1 cellular context compared by ENCODE assay signal in genomic region chr4:13627606-13628301, GRCh38.
TF ChIP-seq lines count a peak whose summit lies in the region.

BOD1L1 (minus strand) TSS chr4:13627725; CDS start chr4:13627587, 138 bp downstream.

TF ChIP-seq in HepG2, 621 proteins besides CTCF, POLR2A, EP300 and RAD21 (continues in another document):
- TF ChIP-seq, protein P1, sequence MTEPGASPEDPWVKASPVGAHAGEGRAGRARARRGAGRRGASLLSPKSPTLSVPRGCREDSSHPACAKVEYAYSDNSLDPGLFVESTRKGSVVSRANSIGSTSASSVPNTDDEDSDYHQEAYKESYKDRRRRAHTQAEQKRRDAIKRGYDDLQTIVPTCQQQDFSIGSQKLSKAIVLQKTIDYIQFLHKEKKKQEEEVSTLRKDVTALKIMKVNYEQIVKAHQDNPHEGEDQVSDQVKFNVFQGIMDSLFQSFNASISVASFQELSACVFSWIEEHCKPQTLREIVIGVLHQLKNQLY (CRISPR knock-in tag; IDR thresholded peaks at IDR 0.05): no peak
- peak; percentile 83 for TF ChIP-seq FOXO1 (CRISPR knock-in tag; IDR thresholded peaks at IDR 0.05)
- peak; percentile 61 for TF ChIP-seq ATF3 (CRISPR knock-in tag; IDR thresholded peaks at IDR 0.05)
- no peak for TF ChIP-seq ZNF644 (CRISPR knock-in tag; IDR thresholded peaks at IDR 0.05; ENCODE audit: low read depth)
- no peak for TF ChIP-seq TEF (CRISPR knock-in tag; IDR thresholded peaks at IDR 0.05)
- TF ChIP-seq, protein P2, sequence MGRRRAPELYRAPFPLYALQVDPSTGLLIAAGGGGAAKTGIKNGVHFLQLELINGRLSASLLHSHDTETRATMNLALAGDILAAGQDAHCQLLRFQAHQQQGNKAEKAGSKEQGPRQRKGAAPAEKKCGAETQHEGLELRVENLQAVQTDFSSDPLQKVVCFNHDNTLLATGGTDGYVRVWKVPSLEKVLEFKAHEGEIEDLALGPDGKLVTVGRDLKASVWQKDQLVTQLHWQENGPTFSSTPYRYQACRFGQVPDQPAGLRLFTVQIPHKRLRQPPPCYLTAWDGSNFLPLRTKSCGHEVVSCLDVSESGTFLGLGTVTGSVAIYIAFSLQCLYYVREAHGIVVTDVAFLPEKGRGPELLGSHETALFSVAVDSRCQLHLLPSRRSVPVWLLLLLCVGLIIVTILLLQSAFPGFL (CRISPR knock-in tag; IDR thresholded peaks at IDR 0.05): no peak
- TF ChIP-seq E2F2 (CRISPR knock-in tag; IDR thresholded peaks at IDR 0.05; ENCODE audit: borderline replicate concordance): no peak
- no peak for TF ChIP-seq ATRX (CRISPR knock-in tag; IDR thresholded peaks at IDR 0.05; ENCODE audit: borderline replicate concordance)
- TF ChIP-seq MBNL3 (CRISPR knock-in tag; conservative IDR thresholded peaks at IDR 0.05): no peak
- no peak; the same call in 1 of the 2 replicates for TF ChIP-seq ZNF782 (CRISPR knock-in tag; IDR thresholded peaks at IDR 0.05; ENCODE audit: borderline replicate concordance)
- TF ChIP-seq RARA (CRISPR knock-in tag; IDR thresholded peaks at IDR 0.05): peak; percentile 52; the same call in 1 of the 2 replicates
- peak; percentile 70; the same call in 1 of the 2 replicates for TF ChIP-seq ZNF33B (CRISPR knock-in tag; IDR thresholded peaks at IDR 0.05)
- peak; percentile 39; the same call in 1 of the 2 replicates for TF ChIP-seq PAXIP1 (CRISPR knock-in tag; conservative IDR thresholded peaks at IDR 0.05)
- TF ChIP-seq ZNF136 (CRISPR knock-in tag; IDR thresholded peaks at IDR 0.05; ENCODE audit: low read depth): peak; percentile 80; the same call in 1 of the 2 replicates
- TF ChIP-seq ZFYVE20 (CRISPR knock-in tag; IDR thresholded peaks at IDR 0.05; ENCODE audit: borderline replicate concordance, low read depth): no peak
- no peak for TF ChIP-seq DZIP1 (CRISPR knock-in tag; IDR thresholded peaks at IDR 0.05)
- TF ChIP-seq EHMT2 (IDR thresholded peaks at IDR 0.05; ENCODE audit: borderline replicate concordance, low read depth, low read length): peak; percentile 74; the same call in 1 of the 2 replicates
- no peak for TF ChIP-seq ZNF260 (CRISPR knock-in tag; IDR thresholded peaks at IDR 0.05; ENCODE audit: borderline replicate concordance, low read depth)
- TF ChIP-seq SMAD3 (CRISPR knock-in tag; IDR thresholded peaks at IDR 0.05): peak; percentile 59; the same call in 1 of the 2 replicates
- TF ChIP-seq E2F1 (CRISPR knock-in tag; IDR thresholded peaks at IDR 0.05): peak; percentile 48; the same call in 1 of the 2 replicates
- TF ChIP-seq ZNF773 (CRISPR knock-in tag; IDR thresholded peaks at IDR 0.05; ENCODE audit: borderline replicate concordance): peak; percentile 56; the same call in 1 of the 2 replicates
- no peak for TF ChIP-seq ZNF263 (CRISPR knock-in tag; IDR thresholded peaks at IDR 0.05)
- peak; percentile 95 for TF ChIP-seq SPEN (CRISPR knock-in tag; IDR thresholded peaks at IDR 0.05; ENCODE audit: low read depth)
- no peak for TF ChIP-seq ZNF207 (IDR thresholded peaks at IDR 0.05; ENCODE audit: borderline replicate concordance)
- TF ChIP-seq ZKSCAN1 (IDR thresholded peaks at IDR 0.05; ENCODE audit: low read length): no peak
- no peak for TF ChIP-seq MTA3 (CRISPR knock-in tag; IDR thresholded peaks at IDR 0.05)
- TF ChIP-seq YEATS4 (CRISPR knock-in tag; IDR thresholded peaks at IDR 0.05; ENCODE audit: borderline replicate concordance): peak; percentile 91
- TF ChIP-seq SOX5 (CRISPR knock-in tag; IDR thresholded peaks at IDR 0.05; ENCODE audit: borderline replicate concordance): no peak
- TF ChIP-seq KDM2A (CRISPR knock-in tag; IDR thresholded peaks at IDR 0.05; ENCODE audit: borderline replicate concordance, low read depth): peak; percentile 98
- TF ChIP-seq, protein P3, sequence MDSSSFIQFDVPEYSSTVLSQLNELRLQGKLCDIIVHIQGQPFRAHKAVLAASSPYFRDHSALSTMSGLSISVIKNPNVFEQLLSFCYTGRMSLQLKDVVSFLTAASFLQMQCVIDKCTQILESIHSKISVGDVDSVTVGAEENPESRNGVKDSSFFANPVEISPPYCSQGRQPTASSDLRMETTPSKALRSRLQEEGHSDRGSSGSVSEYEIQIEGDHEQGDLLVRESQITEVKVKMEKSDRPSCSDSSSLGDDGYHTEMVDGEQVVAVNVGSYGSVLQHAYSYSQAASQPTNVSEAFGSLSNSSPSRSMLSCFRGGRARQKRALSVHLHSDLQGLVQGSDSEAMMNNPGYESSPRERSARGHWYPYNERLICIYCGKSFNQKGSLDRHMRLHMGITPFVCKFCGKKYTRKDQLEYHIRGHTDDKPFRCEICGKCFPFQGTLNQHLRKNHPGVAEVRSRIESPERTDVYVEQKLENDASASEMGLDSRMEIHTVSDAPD (CRISPR knock-in tag; IDR thresholded peaks at IDR 0.05): no peak
- peak; percentile 56; the same call in 1 of the 2 replicates for TF ChIP-seq ZMAT3 (CRISPR knock-in tag; conservative IDR thresholded peaks at IDR 0.05)
- TF ChIP-seq, protein P4, sequence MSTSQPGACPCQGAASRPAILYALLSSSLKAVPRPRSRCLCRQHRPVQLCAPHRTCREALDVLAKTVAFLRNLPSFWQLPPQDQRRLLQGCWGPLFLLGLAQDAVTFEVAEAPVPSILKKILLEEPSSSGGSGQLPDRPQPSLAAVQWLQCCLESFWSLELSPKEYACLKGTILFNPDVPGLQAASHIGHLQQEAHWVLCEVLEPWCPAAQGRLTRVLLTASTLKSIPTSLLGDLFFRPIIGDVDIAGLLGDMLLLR (CRISPR knock-in tag; IDR thresholded peaks at IDR 0.05): no peak; the same call in none of the 2 replicates
- no peak for TF ChIP-seq ZNF746 (CRISPR knock-in tag; IDR thresholded peaks at IDR 0.05)
- TF ChIP-seq FOXP4 (CRISPR knock-in tag; IDR thresholded peaks at IDR 0.05): peak; percentile 66
- no peak for TF ChIP-seq THYN1 (CRISPR knock-in tag; IDR thresholded peaks at IDR 0.05; ENCODE audit: borderline replicate concordance, low read depth)
- 0 out of 2 replicates have a peak, but pooled peaks have one; percentile 65 for TF ChIP-seq ELF4 (CRISPR knock-in tag; IDR thresholded peaks at IDR 0.05; ENCODE audit: borderline replicate concordance)
- TF ChIP-seq, protein P5, sequence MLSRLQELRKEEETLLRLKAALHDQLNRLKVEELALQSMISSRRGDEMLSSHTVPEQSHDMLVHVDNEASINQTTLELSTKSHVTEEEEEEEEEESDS (CRISPR knock-in tag; IDR thresholded peaks at IDR 0.05; ENCODE audit: borderline replicate concordance): no peak
- TF ChIP-seq ZNF431 (CRISPR knock-in tag; IDR thresholded peaks at IDR 0.05; ENCODE audit: borderline replicate concordance, low read depth): no peak
- no peak; the same call in none of the 2 replicates for TF ChIP-seq BRCA1 (CRISPR knock-in tag; IDR thresholded peaks at IDR 0.05)
- TF ChIP-seq REL (CRISPR knock-in tag; conservative IDR thresholded peaks at IDR 0.05): no peak
- TF ChIP-seq SALL2 (CRISPR knock-in tag; IDR thresholded peaks at IDR 0.05): peak; percentile 88
- no peak for TF ChIP-seq CENPT (CRISPR knock-in tag; IDR thresholded peaks at IDR 0.05; ENCODE audit: low read depth)
- TF ChIP-seq DBP (CRISPR knock-in tag; IDR thresholded peaks at IDR 0.05; ENCODE audit: not compliant biosample characterization): no peak
